ENCODE assay signal across 29 cellular contexts in genomic region chr18:21056545-21056944, GRCh38.
"Had no signal": no experiment of that assay in that cellular context is flagged by ENCODE, and none has a peak within 500 bp of the region (broad histone marks: within the 10 kb centered on the region; RNA-seq: fewer than 3 reads in every experiment).

No MANE protein-coding gene starts in this region.

- H3K27me3 ChIP-seq: adrenal gland, ascending aorta, esophagus muscularis mucosa, gastroesophageal sphincter, heart right ventricle, hepatocyte had no signal

- DNase-seq: activated B cell treated with CpG ODN at 0.5 μM for 24 hours; activated CD4-positive, alpha-beta T cell treated with anti-CD3 and anti-CD28 coated beads for 48 hours; activated CD4-positive, alpha-beta T cell treated with anti-CD3 and anti-CD28 coated beads, Interleukin-2, amount 50 U/mL, for 1 hour; activated CD4-positive, alpha-beta T cell treated with anti-CD3 and anti-CD28 coated beads, Interleukin-2, amount 50 U/mL, for 48 hours; activated CD8-positive, alpha-beta memory T cell treated with anti-CD3 and anti-CD28 coated beads for 24 hours; activated CD8-positive, alpha-beta T cell treated with anti-CD3 and anti-CD28 coated beads for 36 hours; activated effector memory CD4-positive, alpha-beta T cell treated with anti-CD3 and anti-CD28 coated beads, Interleukin-2, amount 50 U/mL, for 16 hours; activated naive CD4-positive, alpha-beta T cell treated with anti-CD3 and anti-CD28 coated beads for 36 hours; activated naive CD8-positive, alpha-beta T cell treated with anti-CD3 and anti-CD28 coated beads for 36 hours; activated naive CD8-positive, alpha-beta T cell treated with anti-CD3 and anti-CD28 coated beads, Interleukin-2, amount 50 U/mL, for 24 hours; activated T-cell treated with anti-CD3 and anti-CD28 coated beads, Interleukin-2, amount 50 U/mL, for 4 hours; adrenal gland; caudate nucleus; cortex of kidney; dermis blood vessel endothelial cell; effector CD4-positive, alpha-beta T cell; effector memory CD8-positive, alpha-beta T cell; foreskin melanocyte; heart right ventricle; T-helper 1 cell; T-helper 17 cell; T1000; WERI-Rb-1 had no signal

- FAIRE-seq: colon had no signal

- H3K9me3 ChIP-seq: adrenal gland, ascending aorta, esophagus muscularis mucosa, gastroesophageal sphincter, heart right ventricle had no signal

- H3K27ac ChIP-seq: adrenal gland, esophagus muscularis mucosa, gastroesophageal sphincter, heart right ventricle, hepatocyte, WERI-Rb-1 had no signal

- ATAC-seq: activated CD4-positive, CD25-positive, alpha-beta regulatory T cell treated with anti-CD3 and anti-CD28 coated beads, Interleukin-2, amount 50 U/mL, for 24 hours; activated CD8-positive, alpha-beta T cell treated with anti-CD3 and anti-CD28 coated beads for 36 hours; activated naive CD8-positive, alpha-beta T cell treated with anti-CD3 and anti-CD28 coated beads, Interleukin-2, amount 50 U/mL, for 24 hours; activated T-cell treated with anti-CD3 and anti-CD28 coated beads, Interleukin-2, amount 50 U/mL, for 4 hours; effector memory CD8-positive, alpha-beta T cell; gastroesophageal sphincter; heart right ventricle; T-helper 17 cell had no signal

- H3K4me3 ChIP-seq: adrenal gland, ascending aorta, esophagus muscularis mucosa, gastroesophageal sphincter, heart right ventricle, hepatocyte had no signal

- H3K36me3 ChIP-seq: adrenal gland, ascending aorta, esophagus muscularis mucosa, gastroesophageal sphincter, WERI-Rb-1 had no signal
